In the genomic region with DNA sequence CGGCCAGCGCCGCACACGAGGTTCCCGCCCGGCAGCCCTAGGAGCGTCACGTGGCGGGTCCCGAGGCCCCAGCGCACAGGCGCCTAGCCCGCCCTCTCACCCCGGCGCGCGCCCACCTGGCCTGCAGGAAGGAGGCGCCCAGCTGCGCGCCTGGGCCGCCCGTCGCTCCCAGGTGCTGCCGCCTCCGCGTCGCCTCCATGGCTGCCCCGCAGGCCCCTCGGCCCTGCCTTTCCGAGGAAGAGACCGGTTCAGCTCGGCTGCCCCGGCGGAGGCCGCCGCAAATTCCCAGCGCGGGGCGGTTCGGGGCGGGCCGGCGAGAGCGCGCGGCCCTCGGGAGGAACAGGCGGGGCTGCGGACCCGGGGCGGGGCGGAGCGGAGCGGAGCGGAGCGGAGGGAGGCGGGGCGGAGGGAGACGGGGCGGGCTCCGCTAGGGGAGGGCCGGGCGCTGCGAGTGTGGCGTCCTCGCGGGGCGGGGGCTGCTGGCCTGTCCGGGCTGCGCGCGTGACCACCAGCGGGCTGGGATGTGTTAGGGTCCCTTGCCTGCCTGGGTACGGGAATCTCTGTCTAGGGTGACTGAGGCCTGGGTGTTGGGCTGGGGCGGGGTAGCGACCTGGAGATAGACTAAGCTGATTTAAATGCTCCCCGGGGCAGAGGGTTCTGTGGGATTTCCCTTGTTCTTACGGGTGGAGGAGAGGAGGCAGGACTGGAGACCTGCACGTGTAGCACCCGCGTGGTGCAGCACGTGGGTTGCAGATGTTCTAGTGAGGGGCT, we compare ENCODE assay signal across 1 cellular context.
TF ChIP-seq lines count a peak whose summit lies in the region.

TSS of gene CLN6 (minus strand) at position 343 of the 771 bp plus-strand sequence. CDS start at position 199, 144 bp downstream.

TF ChIP-seq in K562, 482 proteins besides CTCF, POLR2A, EP300 and RAD21 (continued from another document and continues in another):
- TF ChIP-seq MNT (conservative IDR thresholded peaks at IDR 0.05) (peak; percentile 99), GTF3C2 (IDR thresholded peaks at IDR 0.05; ENCODE audit: borderline replicate concordance, extremely low read depth, insufficient read length) (no peak), NFIC (IDR thresholded peaks at IDR 0.05) (no peak; the same call in 1 of the 2 replicates), ATF7 (IDR thresholded peaks at IDR 0.05) (0 out of 2 replicates have a peak, but pooled peaks have one; percentile 55), LCOR (CRISPR knock-in tag; IDR thresholded peaks at IDR 0.05) (0 out of 2 replicates have a peak, but pooled peaks have one; percentile 58), E2F3 (CRISPR knock-in tag; IDR thresholded peaks at IDR 0.05) (peak; percentile 93), SMC3 (conservative IDR thresholded peaks at IDR 0.05; ENCODE audit: insufficient read depth, low read depth, low read length) (0 out of 2 replicates have a peak, but pooled peaks have one; percentile 5), PCBP2 (IDR thresholded peaks at IDR 0.05; ENCODE audit: low read depth, low read length, poor library complexity, severe bottlenecking) (no peak), TRIM28 (IDR thresholded peaks at IDR 0.05) (no peak), TEAD1 (CRISPR knock-in tag; IDR thresholded peaks at IDR 0.05) (peak in 1 of 2 experiments; percentile 87; a peak in 2 of 4 replicates), GABPA (tag; conservative IDR thresholded peaks at IDR 0.05; ENCODE audit: low read depth) (peak; percentile 54), ID3 (CRISPR knock-in tag; IDR thresholded peaks at IDR 0.05) (no peak), ID3 (tag; IDR thresholded peaks at IDR 0.05) (peak; percentile 63), ZNF512 (tag; IDR thresholded peaks at IDR 0.05) (no peak), DMBX1 (CRISPR knock-in tag; IDR thresholded peaks at IDR 0.05; ENCODE audit: borderline replicate concordance) (no peak), SMARCE1 (IDR thresholded peaks at IDR 0.05) (peak; percentile 49; the same call in 1 of the 2 replicates), ZNF431 (CRISPR knock-in tag; IDR thresholded peaks at IDR 0.05) (no peak; the same call in none of the 2 replicates), ZFX (CRISPR knock-in tag; IDR thresholded peaks at IDR 0.05) (peak; percentile 91), ZNF324 (CRISPR knock-in tag; IDR thresholded peaks at IDR 0.05) (0 out of 2 replicates have a peak, but pooled peaks have one; percentile 9), CHD1 (IDR thresholded peaks at IDR 0.05; ENCODE audit: low read length) (no peak), NCOA2 (IDR thresholded peaks at IDR 0.05; ENCODE audit: partially characterized antibody in 2 of 2) (no peak), ZNF583 (CRISPR knock-in tag; IDR thresholded peaks at IDR 0.05) (no peak), PCBP1 (IDR thresholded peaks at IDR 0.05; ENCODE audit: low read depth, low read length, poor library complexity, severe bottlenecking) (no peak), FOXM1 (IDR thresholded peaks at IDR 0.05; ENCODE audit: low read depth) (no peak), FOXM1 (CRISPR knock-in tag; IDR thresholded peaks at IDR 0.05; ENCODE audit: low read depth) (no peak; the same call in 1 of the 2 replicates), MEF2D (tag; conservative IDR thresholded peaks at IDR 0.05; ENCODE audit: low read depth) (no peak), JUN (IDR thresholded peaks at IDR 0.05; ENCODE audit: borderline replicate concordance, low read depth, low read length) (peak; percentile 43; the same call in 1 of the 2 replicates), JUN (CRISPR knock-in tag; IDR thresholded peaks at IDR 0.05; ENCODE audit: borderline replicate concordance) (no peak; the same call in 1 of the 2 replicates), ZFPM2 (CRISPR knock-in tag; IDR thresholded peaks at IDR 0.05) (peak; percentile 19; the same call in 1 of the 2 replicates), HNRNPLL (IDR thresholded peaks at IDR 0.05; ENCODE audit: low read depth, low read length, poor library complexity, severe bottlenecking) (peak; percentile 23), NR2C2 (CRISPR knock-in tag; IDR thresholded peaks at IDR 0.05) (peak; percentile 63), NR2C2 (tag; IDR thresholded peaks at IDR 0.05) (peak; percentile 85), ZNF232 (CRISPR knock-in tag; IDR thresholded peaks at IDR 0.05) (no peak), ARID2 (IDR thresholded peaks at IDR 0.05) (peak; percentile 10; the same call in 1 of the 2 replicates), SAFB (IDR thresholded peaks at IDR 0.05; ENCODE audit: borderline replicate concordance, low read depth, low read length) (no peak), ZNF740 (CRISPR knock-in tag; IDR thresholded peaks at IDR 0.05) (no peak), ZNF740 (tag; IDR thresholded peaks at IDR 0.05) (no peak), HIVEP1 (CRISPR knock-in tag; IDR thresholded peaks at IDR 0.05) (no peak), NONO (IDR thresholded peaks at IDR 0.05; ENCODE audit: low read depth in 2 of 2, low read length in 1 of 2) (peak; percentile 79 to 87), MIER1 (IDR thresholded peaks at IDR 0.05; ENCODE audit: low read depth) (no peak), MXD1 (CRISPR knock-in tag; IDR thresholded peaks at IDR 0.05; ENCODE audit: borderline replicate concordance, poor library complexity, severe bottlenecking) (peak; percentile 75)
- TF ChIP-seq, protein P1, sequence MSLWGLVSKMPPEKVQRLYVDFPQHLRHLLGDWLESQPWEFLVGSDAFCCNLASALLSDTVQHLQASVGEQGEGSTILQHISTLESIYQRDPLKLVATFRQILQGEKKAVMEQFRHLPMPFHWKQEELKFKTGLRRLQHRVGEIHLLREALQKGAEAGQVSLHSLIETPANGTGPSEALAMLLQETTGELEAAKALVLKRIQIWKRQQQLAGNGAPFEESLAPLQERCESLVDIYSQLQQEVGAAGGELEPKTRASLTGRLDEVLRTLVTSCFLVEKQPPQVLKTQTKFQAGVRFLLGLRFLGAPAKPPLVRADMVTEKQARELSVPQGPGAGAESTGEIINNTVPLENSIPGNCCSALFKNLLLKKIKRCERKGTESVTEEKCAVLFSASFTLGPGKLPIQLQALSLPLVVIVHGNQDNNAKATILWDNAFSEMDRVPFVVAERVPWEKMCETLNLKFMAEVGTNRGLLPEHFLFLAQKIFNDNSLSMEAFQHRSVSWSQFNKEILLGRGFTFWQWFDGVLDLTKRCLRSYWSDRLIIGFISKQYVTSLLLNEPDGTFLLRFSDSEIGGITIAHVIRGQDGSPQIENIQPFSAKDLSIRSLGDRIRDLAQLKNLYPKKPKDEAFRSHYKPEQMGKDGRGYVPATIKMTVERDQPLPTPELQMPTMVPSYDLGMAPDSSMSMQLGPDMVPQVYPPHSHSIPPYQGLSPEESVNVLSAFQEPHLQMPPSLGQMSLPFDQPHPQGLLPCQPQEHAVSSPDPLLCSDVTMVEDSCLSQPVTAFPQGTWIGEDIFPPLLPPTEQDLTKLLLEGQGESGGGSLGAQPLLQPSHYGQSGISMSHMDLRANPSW (CRISPR knock-in tag; IDR thresholded peaks at IDR 0.05), result no peak
- TF ChIP-seq, protein P2, sequence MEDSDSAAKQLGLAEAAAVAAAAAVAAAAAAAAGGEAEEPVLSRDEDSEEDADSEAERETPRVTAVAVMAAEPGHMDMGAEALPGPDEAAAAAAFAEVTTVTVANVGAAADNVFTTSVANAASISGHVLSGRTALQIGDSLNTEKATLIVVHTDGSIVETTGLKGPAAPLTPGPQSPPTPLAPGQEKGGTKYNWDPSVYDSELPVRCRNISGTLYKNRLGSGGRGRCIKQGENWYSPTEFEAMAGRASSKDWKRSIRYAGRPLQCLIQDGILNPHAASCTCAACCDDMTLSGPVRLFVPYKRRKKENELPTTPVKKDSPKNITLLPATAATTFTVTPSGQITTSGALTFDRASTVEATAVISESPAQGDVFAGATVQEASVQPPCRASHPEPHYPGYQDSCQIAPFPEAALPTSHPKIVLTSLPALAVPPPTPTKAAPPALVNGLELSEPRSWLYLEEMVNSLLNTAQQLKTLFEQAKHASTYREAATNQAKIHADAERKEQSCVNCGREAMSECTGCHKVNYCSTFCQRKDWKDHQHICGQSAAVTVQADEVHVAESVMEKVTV (CRISPR knock-in tag; IDR thresholded peaks at IDR 0.05), result no peak
- TF ChIP-seq, protein P3, sequence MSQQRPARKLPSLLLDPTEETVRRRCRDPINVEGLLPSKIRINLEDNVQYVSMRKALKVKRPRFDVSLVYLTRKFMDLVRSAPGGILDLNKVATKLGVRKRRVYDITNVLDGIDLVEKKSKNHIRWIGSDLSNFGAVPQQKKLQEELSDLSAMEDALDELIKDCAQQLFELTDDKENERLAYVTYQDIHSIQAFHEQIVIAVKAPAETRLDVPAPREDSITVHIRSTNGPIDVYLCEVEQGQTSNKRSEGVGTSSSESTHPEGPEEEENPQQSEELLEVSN (IDR thresholded peaks at IDR 0.05; ENCODE audit: borderline replicate concordance in 1 of 2, extremely low read depth in 1 of 2, insufficient read depth in 1 of 2, insufficient read length in 1 of 2, low read depth in 1 of 2, low read length in 1 of 2, poor library complexity in 1 of 2, severe bottlenecking in 1 of 2), result peak; percentile 98 to 100
- TF ChIP-seq, protein P4, sequence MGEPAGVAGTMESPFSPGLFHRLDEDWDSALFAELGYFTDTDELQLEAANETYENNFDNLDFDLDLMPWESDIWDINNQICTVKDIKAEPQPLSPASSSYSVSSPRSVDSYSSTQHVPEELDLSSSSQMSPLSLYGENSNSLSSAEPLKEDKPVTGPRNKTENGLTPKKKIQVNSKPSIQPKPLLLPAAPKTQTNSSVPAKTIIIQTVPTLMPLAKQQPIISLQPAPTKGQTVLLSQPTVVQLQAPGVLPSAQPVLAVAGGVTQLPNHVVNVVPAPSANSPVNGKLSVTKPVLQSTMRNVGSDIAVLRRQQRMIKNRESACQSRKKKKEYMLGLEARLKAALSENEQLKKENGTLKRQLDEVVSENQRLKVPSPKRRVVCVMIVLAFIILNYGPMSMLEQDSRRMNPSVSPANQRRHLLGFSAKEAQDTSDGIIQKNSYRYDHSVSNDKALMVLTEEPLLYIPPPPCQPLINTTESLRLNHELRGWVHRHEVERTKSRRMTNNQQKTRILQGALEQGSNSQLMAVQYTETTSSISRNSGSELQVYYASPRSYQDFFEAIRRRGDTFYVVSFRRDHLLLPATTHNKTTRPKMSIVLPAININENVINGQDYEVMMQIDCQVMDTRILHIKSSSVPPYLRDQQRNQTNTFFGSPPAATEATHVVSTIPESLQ (CRISPR knock-in tag; IDR thresholded peaks at IDR 0.05), result peak; percentile 47; the same call in 1 of the 2 replicates
